ENCODE assay signal across 8 cellular contexts in genomic region chr15:52112203-52112750, GRCh38. TPM values are rescaled to one million over a fixed set of nuclear protein-coding genes. Genes with fewer than 3 reads are reported as not detected.
A peak's percentile ranks its signal among the peaks of the same experiment; 100 is the strongest.
DNase-seq lines count a peak whose midpoint lies in the region; ATAC-seq and TF ChIP-seq lines count a peak whose summit lies in the region.

No MANE protein-coding gene starts in this region.

- ATAC-seq in HG03354 (IDR thresholded peaks at IDR 0.05; ENCODE audit: poor library complexity, severe bottlenecking, unreplicated experiment): peak; percentile 49

- peaks cover 11 to 24% (median 22%) of the 10 kb centered on the region in 3 donors for H3K27me3 ChIP-seq in skeletal muscle tissue (ENCODE audit: control insufficient read depth in 3 of 3, insufficient read depth in 3 of 3, low read length in 3 of 3)
- no peaks in the 10 kb centered on the region for H3K27me3 ChIP-seq in WERI-Rb-1 (ENCODE audit: insufficient read depth, low read depth, severe bottlenecking)

- TF ChIP-seq CTCF in AG10803 (conservative IDR thresholded peaks at IDR 0.05; ENCODE audit: low read length) (no peak), foreskin fibroblast (IDR thresholded peaks at IDR 0.05; ENCODE audit: low read depth, low read length) (no peak), WERI-Rb-1 (IDR thresholded peaks at IDR 0.05; ENCODE audit: low read depth, low read length) (no peak)

- H3K4me3 ChIP-seq in AG10803 (ENCODE audit: low read length) (peak overlapping the region; percentile 41), foreskin fibroblast (ENCODE audit: low read depth in 1 of 2, low read length in 2 of 2) (peak overlapping the region; percentile 33 to 36), skeletal muscle tissue (ENCODE audit: low read length in 3 of 3) (peak overlapping the region; percentile 19 to 49 (median 49)), WERI-Rb-1 (ENCODE audit: low read depth, low read length) (no peak overlapping the region)

- peak overlapping the region in 1 of 3 donors; percentile 50 for H3K9ac ChIP-seq in skeletal muscle tissue (ENCODE audit: low read depth in 1 of 3, low read length in 3 of 3)

- H3K9me3 ChIP-seq in skeletal muscle tissue (ENCODE audit: control insufficient read depth in 3 of 3, low read length in 3 of 3) (no peaks in the 10 kb centered on the region), WERI-Rb-1 (ENCODE audit: severe bottlenecking) (no peaks in the 10 kb centered on the region)

- DNase-seq in AG10803 (ENCODE audit: low read depth) (no peak), foreskin fibroblast (peak in 1 of 2 donors; percentile 61), WERI-Rb-1 (no peak), NCI-H1694 treated with DMSO at 0.1 percent for 48 hours (lab: John Stamatoyannopoulos, UW) (no peak), NCI-H2107 treated with DMSO at 0.1 percent for 48 hours (lab: John Stamatoyannopoulos, UW; ENCODE audit: unreplicated experiment) (no peak)
- peak; percentile 64 for DNase-seq in activated T-cell treated with anti-CD3 and anti-CD28 coated beads, Interleukin-2, amount 50 U/mL, for 1 hour

- H3K4me1 ChIP-seq in skeletal muscle tissue (ENCODE audit: control insufficient read depth in 3 of 3, insufficient read depth in 3 of 3, low read length in 3 of 3): peaks cover 0 to 3% (median 0%) of the 10 kb centered on the region in 3 donors

- no peak overlapping the region for H3K27ac ChIP-seq in skeletal muscle tissue (ENCODE audit: low read depth, low read length)
- H3K27ac ChIP-seq in WERI-Rb-1: no peak overlapping the region

- H3K36me3 ChIP-seq in skeletal muscle tissue (ENCODE audit: control insufficient read depth in 3 of 3, insufficient read depth in 3 of 3, low read length in 3 of 3) (no peaks in the 10 kb centered on the region), WERI-Rb-1 (no peaks in the 10 kb centered on the region)

RNA-seq across cellular contexts. Expression of gene BCL2L10, which starts 0.3 kb away (rescaled TPM):
- not detected for total RNA-seq in skeletal muscle tissue
